Comparison of ENCODE assay signal across 13 cellular contexts in genomic region chr11:12285106-12285505, GRCh38.
DNase-seq lines count a peak whose midpoint lies in the region; ATAC-seq and TF ChIP-seq lines count a peak whose summit lies in the region.
"Had no signal": no experiment of that assay in that cellular context is flagged by ENCODE, and none has a peak within 500 bp of the region (broad histone marks: within the 10 kb centered on the region; RNA-seq: fewer than 3 reads in every experiment).

No MANE protein-coding gene starts in this region.

- H3K4me3 ChIP-seq in PC-3 (ENCODE audit: low read length) (peak overlapping the region; percentile 48), osteoblast (ENCODE audit: insufficient read depth, low read length) (peak overlapping the region; percentile 21), esophagus squamous epithelium (no peak overlapping the region)

- ATAC-seq in PC-3 (peak; percentile 8), HG03175 (IDR thresholded peaks at IDR 0.05; ENCODE audit: unreplicated experiment) (no peak)

- H3K27me3 ChIP-seq in PC-3 (ENCODE audit: low read length) (no peaks in the 10 kb centered on the region), osteoblast (ENCODE audit: insufficient read depth, low read length) (no peaks in the 10 kb centered on the region), esophagus squamous epithelium (no peaks in the 10 kb centered on the region)

- CTCF ChIA-PET in PC-3 (lab: Charles Lee) = no interaction called here

- intact Hi-C loops in PC-3 (cut with micrococcal nuclease) (loop anchor here (5.0 kb wide), 3 partner anchors 92 to 677 kb away; partner anchors contain the start of gene PARVA), esophagus squamous epithelium (cut with DNase I) (no loop called here)

- H3K79me2 ChIP-seq in PC-3 (ENCODE audit: low read length) = peaks cover 3% of the 10 kb centered on the region; the same call in 1 of the 2 replicates
- peaks cover 10% of the 10 kb centered on the region for H3K79me2 ChIP-seq in osteoblast (ENCODE audit: insufficient read depth, low read length)

- 70 to 79% methylated on average over 4 of the region's 4 CpGs for WGBS in esophagus squamous epithelium, 2 donors

- H2AFZ ChIP-seq in PC-3 (ENCODE audit: low read length) (peak overlapping the region; percentile 72), osteoblast (ENCODE audit: low read length) (no peak overlapping the region)

- H3K9ac ChIP-seq in PC-3 (ENCODE audit: low read length) = peak overlapping the region; percentile 63

- no peaks in the 10 kb centered on the region for H3K9me3 ChIP-seq in PC-3 (ENCODE audit: low read length)
- no peaks in the 10 kb centered on the region for H3K9me3 ChIP-seq in osteoblast (ENCODE audit: low read depth, low read length)
- H3K9me3 ChIP-seq in esophagus squamous epithelium = no peaks in the 10 kb centered on the region

- H4K20me1 ChIP-seq in PC-3 (ENCODE audit: low read length) = no peaks in the 10 kb centered on the region
- no peaks in the 10 kb centered on the region for H4K20me1 ChIP-seq in osteoblast (ENCODE audit: insufficient read depth, low read length)

- peaks cover 10% of the 10 kb centered on the region for H3F3A ChIP-seq in PC-3 (ENCODE audit: low read length, unreplicated experiment)

- peak; percentile 94 for DNase-seq in EL
- DNase-seq in PC-3 = peak; percentile 88
- DNase-seq in dermis blood vessel endothelial cell = peak; percentile 48
- DNase-seq in osteoblast (ENCODE audit: insufficient read length, low spot score, missing footprints) = peak; percentile 51
- no peak for DNase-seq in NCI-H2029 treated with DMSO at 0.1 percent for 48 hours (lab: John Stamatoyannopoulos, UW)
- no peak for DNase-seq in activated CD4-positive, CD25-positive, alpha-beta regulatory T cell (lab: John Stamatoyannopoulos, UW)
- no peak for DNase-seq in esophagus squamous epithelium (lab: John Stamatoyannopoulos, UW)
- DNase-seq: activated T-cell treated with anti-CD3 and anti-CD28 coated beads, Interleukin-2, amount 50 U/mL, for 24 hours; DMS153; NCI-H774; stimulated activated CD4-positive, alpha-beta T cell treated with anti-CD3 and anti-CD28 coated beads, Interleukin-4, amount 100 ng/mL, for 4 hours; T-helper 2 cell had no signal

- H3K4me2 ChIP-seq in PC-3 (ENCODE audit: low read length) (peak overlapping the region; percentile 72), osteoblast (ENCODE audit: insufficient read depth, low read length) (peak overlapping the region; percentile 82)

- no peaks in the 10 kb centered on the region for H3K9me2 ChIP-seq in PC-3 (replicated peaks; ENCODE audit: low read length)

- TF ChIP-seq CTCF in PC-3 (conservative IDR thresholded peaks at IDR 0.05; ENCODE audit: low read depth, low read length) = no peak
- no peak for TF ChIP-seq CTCF in osteoblast (IDR thresholded peaks at IDR 0.05; ENCODE audit: extremely low read depth, low read depth, low read length)
- TF ChIP-seq CTCF in esophagus squamous epithelium (IDR thresholded peaks at IDR 0.05) = no peak

- H3K27ac ChIP-seq in PC-3 (ENCODE audit: low read length) = peak overlapping the region; percentile 99
- peak overlapping the region; percentile 98 for H3K27ac ChIP-seq in osteoblast (ENCODE audit: low read depth, low read length)
- no peak overlapping the region for H3K27ac ChIP-seq in esophagus squamous epithelium

- POLR2A ChIA-PET in PC-3 (lab: Charles Lee; ENCODE audit: unreplicated experiment) = interaction anchor here (0.7 kb wide), 1 partner anchor 121 kb away, joined by 4 read pairs; no protein-coding TSS in a partner anchor

- no peaks in the 10 kb centered on the region for H3K36me3 ChIP-seq in PC-3 (ENCODE audit: low read depth, low read length)
- H3K36me3 ChIP-seq in osteoblast (ENCODE audit: insufficient read depth, low read length) = no peaks in the 10 kb centered on the region
- no peaks in the 10 kb centered on the region for H3K36me3 ChIP-seq in esophagus squamous epithelium

- no peak for TF ChIP-seq POLR2A in esophagus squamous epithelium (IDR thresholded peaks at IDR 0.05)

- H3K4me1 ChIP-seq in PC-3 (ENCODE audit: insufficient read depth, low read length) (peaks cover 74% of the 10 kb centered on the region), osteoblast (ENCODE audit: insufficient read depth, low read length) (peaks cover 88% of the 10 kb centered on the region), esophagus squamous epithelium (peaks cover 0 to 41% (median 18%) of the 10 kb centered on the region in 3 donors)

- no TSS peak for BruUV-seq in PC-3 (replicated peaks; lab: Mats Ljungman, UMichigan)

Comparison
In these comparisons a context has a peak if more than half of its experiments do, and no peak if none do; other contexts are left out.
1. DNase-seq: peak in EL (single experiment), PC-3 (single experiment), dermis blood vessel endothelial cell (single experiment) and osteoblast (single experiment); none in NCI-H2029 treated with DMSO at 0.1 percent for 48 hours (single experiment), activated CD4-positive, CD25-positive, alpha-beta regulatory T cell (0 of 4) and esophagus squamous epithelium (single experiment).
2. H3K27ac ChIP-seq: peak in PC-3 (single experiment) and osteoblast (single experiment); none in esophagus squamous epithelium (0 of 4).
3. H3K4me3 ChIP-seq: peak in PC-3 (single experiment) and osteoblast (single experiment); none in esophagus squamous epithelium (0 of 4).